8 cellular contexts compared by ENCODE assay signal in genomic region chr5:692530-693041, GRCh38. TPM values are rescaled to one million over a fixed set of nuclear protein-coding genes. Genes with fewer than 3 reads are reported as not detected.
A peak's percentile ranks its signal among the peaks of the same experiment; 100 is the strongest.
DNase-seq lines count a peak whose midpoint lies in the region; ATAC-seq and TF ChIP-seq lines count a peak whose summit lies in the region.
"Not testable (repeated sequence)": the region's sequence is repeated elsewhere in the genome, so short reads cannot be mapped to it uniquely, and the experiment has no call there.

No MANE protein-coding gene starts in this region.

- intact Hi-C loops in A673 (cut with micrococcal nuclease; ENCODE audit: unreplicated experiment); esophagus squamous epithelium (cut with DNase I): not testable (repeated sequence)

- POLR2A ChIA-PET in A673 (lab: Charles Lee; ENCODE audit: low non-redundant PET): not testable (repeated sequence)

- H3K27me3 Mint-ChIP-seq in memory B cell: not testable (repeated sequence)

- not testable (repeated sequence) for TF ChIP-seq POLR2A in esophagus squamous epithelium (IDR thresholded peaks at IDR 0.05)

- not testable (repeated sequence) for H3K4me1 Mint-ChIP-seq in memory B cell

- not testable (repeated sequence) for H3K36me3 Mint-ChIP-seq in activated naive CD4-positive, alpha-beta T cell treated with anti-CD3 and anti-CD28 coated beads, Interleukin-2, amount 50 U/mL, for 72 hours; memory B cell

- CTCF ChIA-PET in A673 (lab: Charles Lee): not testable (repeated sequence)

- not testable (repeated sequence) for H3K4me1 ChIP-seq in A673 (ENCODE audit: insufficient read depth, low read length, poor library complexity, severe bottlenecking)
- H3K4me1 ChIP-seq in esophagus squamous epithelium: peaks cover 0 to 11% (median 3%) of the 10 kb centered on the region in 3 donors

- not testable (repeated sequence) for H3K27ac ChIP-seq in A673 (ENCODE audit: low read depth, low read length, poor library complexity, severe bottlenecking)
- peak overlapping the region; percentile 46 to 88 (median 76) for H3K27ac ChIP-seq in esophagus squamous epithelium

- H3K36me3 ChIP-seq in A673 (ENCODE audit: insufficient read depth, low read length, poor library complexity, severe bottlenecking); esophagus squamous epithelium: not testable (repeated sequence)

- DNase-seq in A673 (ENCODE audit: low spot score); activated naive CD4-positive, alpha-beta T cell treated with anti-CD3 and anti-CD28 coated beads, Interleukin-2, amount 50 U/mL, for 72 hours (ENCODE audit: low spot score in 2 of 2); esophagus squamous epithelium (lab: John Stamatoyannopoulos, UW); memory B cell (ENCODE audit: low spot score in 2 of 2); skeletal muscle cell (ENCODE audit: low read depth): not testable (repeated sequence)
- DNase-seq in NCI-H748 (lab: John Stamatoyannopoulos, UW; ENCODE audit: unreplicated experiment): peak; percentile 73

- not testable (repeated sequence) for TF ChIP-seq CTCF in A673 (conservative IDR thresholded peaks at IDR 0.05; ENCODE audit: low read depth, low read length); esophagus squamous epithelium (IDR thresholded peaks at IDR 0.05)

- H3K4me3 ChIP-seq in A673 (ENCODE audit: low read depth, low read length, poor library complexity, severe bottlenecking): peak overlapping the region; percentile 37
- H3K4me3 ChIP-seq in esophagus squamous epithelium: peak overlapping the region; percentile 48 to 93 (median 61)
- peak overlapping the region; percentile 15 for H3K4me3 ChIP-seq in skeletal muscle cell (ENCODE audit: low read depth, low read length)

- not testable (repeated sequence) for H3K27ac Mint-ChIP-seq in activated naive CD4-positive, alpha-beta T cell treated with anti-CD3 and anti-CD28 coated beads, Interleukin-2, amount 50 U/mL, for 72 hours; memory B cell

- H3K9me3 ChIP-seq in A673 (ENCODE audit: low read depth, low read length, poor library complexity, severe bottlenecking); esophagus squamous epithelium: not testable (repeated sequence)

- WGBS in esophagus squamous epithelium, 2 donors: no CpG with 5 or more reads among the region's 41 CpGs

- H3K27me3 ChIP-seq in A673 (replicated peaks; ENCODE audit: insufficient read depth, low read depth, low read length, poor library complexity): peaks cover 17% of the 10 kb centered on the region
- H3K27me3 ChIP-seq in esophagus squamous epithelium: not testable (repeated sequence)

- H3K4me3 Mint-ChIP-seq in memory B cell: peak overlapping the region; percentile 61

- ATAC-seq in GM18867 (IDR thresholded peaks at IDR 0.05; ENCODE audit: unreplicated experiment) (peak; percentile 19), HG02678 (IDR thresholded peaks at IDR 0.05; ENCODE audit: unreplicated experiment) (peak; percentile 9)
- ATAC-seq in activated naive CD4-positive, alpha-beta T cell treated with anti-CD3 and anti-CD28 coated beads, Interleukin-2, amount 50 U/mL, for 72 hours: peak; percentile 8 to 11
- ATAC-seq in memory B cell (ENCODE audit: low read depth): not testable (repeated sequence)

- not testable (repeated sequence) for H3K9me3 Mint-ChIP-seq in activated naive CD4-positive, alpha-beta T cell treated with anti-CD3 and anti-CD28 coated beads, Interleukin-2, amount 50 U/mL, for 72 hours; memory B cell

- BruUV-seq in A673 (replicated peaks; lab: Mats Ljungman, UMichigan): not testable (repeated sequence)

RNA-seq across cellular contexts. Expression of gene TPPP, which starts 0.6 kb away (rescaled TPM):
- total RNA-seq in A673 (2021) (0.09 and 0.19 TPM in 2 replicates), esophagus squamous epithelium (1 to 10 TPM; 1.7 to 5.8 (median 5.5) TPM)
- total RNA-seq in activated naive CD4-positive, alpha-beta T cell treated with anti-CD3 and anti-CD28 coated beads, Interleukin-2, amount 50 U/mL, for 72 hours: under 1 TPM; 0.10 to 0.14 TPM
